ENCODE assay signal across 1 cellular context in genomic region chr11:63858628-63859550, GRCh38.
TF ChIP-seq lines count a peak whose summit lies in the region.

No MANE protein-coding gene starts in this region.

TF ChIP-seq in K562, 482 proteins besides CTCF, POLR2A, EP300 and RAD21:
- peak; percentile 97 for TF ChIP-seq CEBPB (tag; IDR thresholded peaks at IDR 0.05)
- no peak for TF ChIP-seq ZNF780A (CRISPR knock-in tag; IDR thresholded peaks at IDR 0.05)
- TF ChIP-seq MTA3 (IDR thresholded peaks at IDR 0.05; ENCODE audit: borderline replicate concordance): peak; percentile 55; the same call in 1 of the 2 replicates
- TF ChIP-seq CREB1 (IDR thresholded peaks at IDR 0.05): peak; percentile 24; the same call in 1 of the 2 replicates
- no peak for TF ChIP-seq CREB1 (CRISPR knock-in tag; IDR thresholded peaks at IDR 0.05)
- no peak for TF ChIP-seq DLX4 (CRISPR knock-in tag; IDR thresholded peaks at IDR 0.05)
- TF ChIP-seq XRCC3 (IDR thresholded peaks at IDR 0.05): no peak
- peak in 1 of 2 experiments; percentile 69; a peak in 2 of 4 replicates for TF ChIP-seq FOXA3 (CRISPR knock-in tag; conservative IDR thresholded peaks at IDR 0.05 in 1 of 2, IDR thresholded peaks at IDR 0.05 in 1 of 2)
- TF ChIP-seq JUND (IDR thresholded peaks at IDR 0.05; ENCODE audit: borderline replicate concordance, low read depth, low read length): peak; percentile 82
- TF ChIP-seq JUND (tag; IDR thresholded peaks at IDR 0.05; ENCODE audit: borderline replicate concordance, low read depth, low read length): peak; percentile 80; the same call in 2 of the 3 replicates
- no peak for TF ChIP-seq ZKSCAN8 (CRISPR knock-in tag; IDR thresholded peaks at IDR 0.05)
- TF ChIP-seq FOXK2 (conservative IDR thresholded peaks at IDR 0.05 in 1 of 2, IDR thresholded peaks at IDR 0.05 in 1 of 2; ENCODE audit: low read depth in 2 of 2): 0 out of 4 replicates have a peak, but pooled peaks have one; percentile 39 to 41
- TF ChIP-seq CTBP1 (IDR thresholded peaks at IDR 0.05; ENCODE audit: borderline replicate concordance): peak; percentile 30; the same call in 1 of the 2 replicates
- TF ChIP-seq ATF3 (IDR thresholded peaks at IDR 0.05): peak; percentile 81
- no peak for TF ChIP-seq ATF3 (CRISPR knock-in tag; conservative IDR thresholded peaks at IDR 0.05)
- TF ChIP-seq ETV1 (tag; conservative IDR thresholded peaks at IDR 0.05; ENCODE audit: low read depth): peak; percentile 38; the same call in 1 of the 2 replicates
- peak; percentile 94 for TF ChIP-seq ATF7 (IDR thresholded peaks at IDR 0.05)
- 0 out of 2 replicates have a peak, but pooled peaks have one; percentile 17 for TF ChIP-seq ARID1B (IDR thresholded peaks at IDR 0.05)
- TF ChIP-seq ETV6 (IDR thresholded peaks at IDR 0.05; ENCODE audit: borderline replicate concordance in 1 of 2, low read depth in 2 of 2, low read length in 1 of 2): 0 out of 4 replicates have a peak, but pooled peaks of 1 of the 2 experiments have one; percentile 9
- no peak for TF ChIP-seq ETV6 (CRISPR knock-in tag; IDR thresholded peaks at IDR 0.05; ENCODE audit: borderline replicate concordance)
- TF ChIP-seq NCOA1 (IDR thresholded peaks at IDR 0.05; ENCODE audit: low read depth): peak; percentile 49; the same call in 1 of the 2 replicates
- TF ChIP-seq RBM14 (IDR thresholded peaks at IDR 0.05; ENCODE audit: borderline replicate concordance, insufficient read depth, low read depth, low read length): no peak
- TF ChIP-seq ZNF551 (CRISPR knock-in tag; IDR thresholded peaks at IDR 0.05): no peak
- peak; percentile 83 for TF ChIP-seq CREM (IDR thresholded peaks at IDR 0.05; ENCODE audit: low read depth)
- peak; percentile 38; the same call in 1 of the 2 replicates for TF ChIP-seq FOXJ2 (tag; IDR thresholded peaks at IDR 0.05)
- TF ChIP-seq RUNX1 (IDR thresholded peaks at IDR 0.05; ENCODE audit: low read depth): no peak
- no peak for TF ChIP-seq SIX5 (IDR thresholded peaks at IDR 0.05; ENCODE audit: borderline replicate concordance in 1 of 2, insufficient read depth in 1 of 2, low read depth in 1 of 2, low read length in 2 of 2)
- TF ChIP-seq, protein P1, sequence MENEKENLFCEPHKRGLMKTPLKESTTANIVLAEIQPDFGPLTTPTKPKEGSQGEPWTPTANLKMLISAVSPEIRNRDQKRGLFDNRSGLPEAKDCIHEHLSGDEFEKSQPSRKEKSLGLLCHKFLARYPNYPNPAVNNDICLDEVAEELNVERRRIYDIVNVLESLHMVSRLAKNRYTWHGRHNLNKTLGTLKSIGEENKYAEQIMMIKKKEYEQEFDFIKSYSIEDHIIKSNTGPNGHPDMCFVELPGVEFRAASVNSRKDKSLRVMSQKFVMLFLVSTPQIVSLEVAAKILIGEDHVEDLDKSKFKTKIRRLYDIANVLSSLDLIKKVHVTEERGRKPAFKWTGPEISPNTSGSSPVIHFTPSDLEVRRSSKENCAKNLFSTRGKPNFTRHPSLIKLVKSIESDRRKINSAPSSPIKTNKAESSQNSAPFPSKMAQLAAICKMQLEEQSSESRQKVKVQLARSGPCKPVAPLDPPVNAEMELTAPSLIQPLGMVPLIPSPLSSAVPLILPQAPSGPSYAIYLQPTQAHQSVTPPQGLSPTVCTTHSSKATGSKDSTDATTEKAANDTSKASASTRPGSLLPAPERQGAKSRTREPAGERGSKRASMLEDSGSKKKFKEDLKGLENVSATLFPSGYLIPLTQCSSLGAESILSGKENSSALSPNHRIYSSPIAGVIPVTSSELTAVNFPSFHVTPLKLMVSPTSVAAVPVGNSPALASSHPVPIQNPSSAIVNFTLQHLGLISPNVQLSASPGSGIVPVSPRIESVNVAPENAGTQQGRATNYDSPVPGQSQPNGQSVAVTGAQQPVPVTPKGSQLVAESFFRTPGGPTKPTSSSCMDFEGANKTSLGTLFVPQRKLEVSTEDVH (IDR thresholded peaks at IDR 0.05; ENCODE audit: low read depth, partially characterized antibody): peak; percentile 26
- 0 out of 2 replicates have a peak, but pooled peaks have one; percentile 24 for TF ChIP-seq L3MBTL2 (IDR thresholded peaks at IDR 0.05)
- peak; percentile 28; the same call in 1 of the 2 replicates for TF ChIP-seq CEBPG (CRISPR knock-in tag; IDR thresholded peaks at IDR 0.05)
- peak; percentile 93 for TF ChIP-seq CEBPG (tag; conservative IDR thresholded peaks at IDR 0.05 in 1 of 2, IDR thresholded peaks at IDR 0.05 in 1 of 2)
- TF ChIP-seq, protein P2, sequence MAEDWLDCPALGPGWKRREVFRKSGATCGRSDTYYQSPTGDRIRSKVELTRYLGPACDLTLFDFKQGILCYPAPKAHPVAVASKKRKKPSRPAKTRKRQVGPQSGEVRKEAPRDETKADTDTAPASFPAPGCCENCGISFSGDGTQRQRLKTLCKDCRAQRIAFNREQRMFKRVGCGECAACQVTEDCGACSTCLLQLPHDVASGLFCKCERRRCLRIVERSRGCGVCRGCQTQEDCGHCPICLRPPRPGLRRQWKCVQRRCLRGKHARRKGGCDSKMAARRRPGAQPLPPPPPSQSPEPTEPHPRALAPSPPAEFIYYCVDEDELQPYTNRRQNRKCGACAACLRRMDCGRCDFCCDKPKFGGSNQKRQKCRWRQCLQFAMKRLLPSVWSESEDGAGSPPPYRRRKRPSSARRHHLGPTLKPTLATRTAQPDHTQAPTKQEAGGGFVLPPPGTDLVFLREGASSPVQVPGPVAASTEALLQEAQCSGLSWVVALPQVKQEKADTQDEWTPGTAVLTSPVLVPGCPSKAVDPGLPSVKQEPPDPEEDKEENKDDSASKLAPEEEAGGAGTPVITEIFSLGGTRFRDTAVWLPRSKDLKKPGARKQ (CRISPR knock-in tag; IDR thresholded peaks at IDR 0.05): no peak
- TF ChIP-seq NR2C2 (CRISPR knock-in tag; IDR thresholded peaks at IDR 0.05): no peak
- TF ChIP-seq NR2C2 (tag; IDR thresholded peaks at IDR 0.05): peak; percentile 55; the same call in 1 of the 2 replicates
- peak; percentile 68 for TF ChIP-seq ZBTB12 (CRISPR knock-in tag; IDR thresholded peaks at IDR 0.05)
- TF ChIP-seq ZNF445 (CRISPR knock-in tag; IDR thresholded peaks at IDR 0.05; ENCODE audit: low read depth): no peak
- TF ChIP-seq FOXJ3 (CRISPR knock-in tag; IDR thresholded peaks at IDR 0.05): no peak
- no peak for TF ChIP-seq GTF2F1 (IDR thresholded peaks at IDR 0.05; ENCODE audit: low read depth, low read length)
- peak; percentile 39; the same call in 1 of the 2 replicates for TF ChIP-seq FOSL1 (tag; conservative IDR thresholded peaks at IDR 0.05)
- TF ChIP-seq ATF1 (CRISPR knock-in tag; IDR thresholded peaks at IDR 0.05): no peak
- TF ChIP-seq ATF1 (tag; IDR thresholded peaks at IDR 0.05): peak; percentile 87
- peak; percentile 61; the same call in 1 of the 2 replicates for TF ChIP-seq SOX6 (IDR thresholded peaks at IDR 0.05)
TF ChIP-seq in K562: peak in this region for 23.
